ENCODE assay signal across 1 cellular context in genomic region chr2:42339191-42339912, GRCh38.
TF ChIP-seq lines count a peak whose summit lies in the region.

No MANE protein-coding gene starts in this region.

TF ChIP-seq in HepG2, 621 proteins besides CTCF, POLR2A, EP300 and RAD21 (continued from another document):
- TF ChIP-seq ARNT2 (CRISPR knock-in tag; IDR thresholded peaks at IDR 0.05; ENCODE audit: low read depth) (no peak), YY1 (IDR thresholded peaks at IDR 0.05; ENCODE audit: insufficient read depth, insufficient replicate concordance, low read depth, low read length) (peak; percentile 11), CHD2 (IDR thresholded peaks at IDR 0.05; ENCODE audit: low read depth, low read length) (no peak), MED1 (CRISPR knock-in tag; IDR thresholded peaks at IDR 0.05) (peak; percentile 3; the same call in 1 of the 2 replicates), ZNF766 (CRISPR knock-in tag; IDR thresholded peaks at IDR 0.05; ENCODE audit: borderline replicate concordance) (0 out of 2 replicates have a peak, but pooled peaks have one; percentile 13), CBX2 (IDR thresholded peaks at IDR 0.05; ENCODE audit: low read depth, low read length) (no peak), CBX2 (CRISPR knock-in tag; IDR thresholded peaks at IDR 0.05; ENCODE audit: low read depth) (no peak), PRPF4 (IDR thresholded peaks at IDR 0.05; ENCODE audit: low read depth, low read length, poor library complexity, severe bottlenecking) (peak; percentile 22), NCOA5 (CRISPR knock-in tag; IDR thresholded peaks at IDR 0.05) (peak; percentile 85; the same call in 1 of the 2 replicates), MIER3 (CRISPR knock-in tag; IDR thresholded peaks at IDR 0.05; ENCODE audit: borderline replicate concordance) (no peak), RXRA (CRISPR knock-in tag; IDR thresholded peaks at IDR 0.05) (no peak), ZNF616 (CRISPR knock-in tag; IDR thresholded peaks at IDR 0.05; ENCODE audit: low read depth) (no peak), ZNF513 (CRISPR knock-in tag; conservative IDR thresholded peaks at IDR 0.05) (no peak), SIX4 (CRISPR knock-in tag; IDR thresholded peaks at IDR 0.05) (no peak), ZSCAN29 (CRISPR knock-in tag; conservative IDR thresholded peaks at IDR 0.05) (no peak), SOX5 (CRISPR knock-in tag; IDR thresholded peaks at IDR 0.05; ENCODE audit: borderline replicate concordance) (0 out of 2 replicates have a peak, but pooled peaks have one; percentile 10), TRIM24 (CRISPR knock-in tag; IDR thresholded peaks at IDR 0.05) (no peak), ZSCAN30 (CRISPR knock-in tag; IDR thresholded peaks at IDR 0.05) (no peak), ZNF784 (CRISPR knock-in tag; IDR thresholded peaks at IDR 0.05; ENCODE audit: borderline replicate concordance) (no peak), NFRKB (IDR thresholded peaks at IDR 0.05) (no peak), IRX3 (CRISPR knock-in tag; IDR thresholded peaks at IDR 0.05; ENCODE audit: borderline replicate concordance, low read depth) (no peak)
TF ChIP-seq in HepG2: peak in this region for 29.
